9 cellular contexts compared by ENCODE assay signal in the genomic region with DNA sequence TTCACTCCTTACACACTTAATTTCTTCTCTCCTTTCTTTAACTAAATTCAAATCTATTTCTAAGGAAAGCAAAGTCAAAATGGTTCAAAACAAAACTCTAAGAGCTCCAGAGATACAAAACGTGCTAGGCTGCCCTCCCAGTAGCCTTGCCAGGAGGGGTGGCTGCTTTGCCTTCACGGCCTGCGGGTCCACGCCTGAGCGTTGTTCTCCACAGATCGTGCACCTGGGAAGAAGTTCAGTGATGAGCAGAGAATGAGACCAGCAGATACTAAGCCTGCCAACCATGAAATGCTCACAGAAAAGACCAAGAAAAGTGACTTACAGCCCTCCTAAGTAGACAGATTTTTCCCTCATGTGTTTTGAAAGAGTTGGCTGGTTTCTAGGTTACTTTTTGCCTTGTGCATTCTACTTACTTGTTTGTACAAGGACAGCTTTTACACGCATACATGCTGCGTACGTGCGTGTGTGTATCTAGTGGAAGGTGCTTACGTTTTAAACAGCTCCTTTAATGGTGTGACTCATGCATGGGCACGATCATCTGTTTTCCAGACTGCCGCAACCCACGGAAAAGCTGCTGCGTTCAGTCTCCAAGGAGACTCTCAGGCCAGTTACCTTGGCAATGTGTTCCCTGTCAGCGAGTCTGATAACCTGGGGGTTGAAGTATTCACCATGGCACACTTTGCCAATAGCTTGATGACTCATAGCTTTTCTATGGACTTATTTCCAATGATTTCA. TPM values are rescaled to one million over a fixed set of nuclear protein-coding genes. Genes with fewer than 3 reads are reported as not detected.
DNase-seq lines count a peak whose midpoint lies in the region; FAIRE-seq and TF ChIP-seq lines count a peak whose summit lies in the region.
"Had no signal": no experiment of that assay in that cellular context is flagged by ENCODE, and none has a peak within 500 bp of the region (broad histone marks: within the 10 kb centered on the region; RNA-seq: fewer than 3 reads in every experiment).

No MANE protein-coding gene starts in this region.

- no peak overlapping the region for H2BK15ac ChIP-seq in mesenchymal stem cell (ENCODE audit: low read depth, poor library complexity, severe bottlenecking)

- no peak for FAIRE-seq in H54 (lab: Jason Lieb, UNC)

- H3K9ac ChIP-seq in endocrine pancreas (ENCODE audit: control insufficient read depth, insufficient read depth, low read length) (peak overlapping the region; percentile 1), mesenchymal stem cell (ENCODE audit: low read length) (peak overlapping the region; percentile 79)

- H3K27me3 ChIP-seq in endocrine pancreas (ENCODE audit: control insufficient read depth, insufficient read depth, low read length): no peaks in the 10 kb centered on the region
- no peaks in the 10 kb centered on the region for H3K27me3 ChIP-seq in mesenchymal stem cell (ENCODE audit: control insufficient read depth in 1 of 2, insufficient read depth in 1 of 2, low read length in 2 of 2)
- no peaks in the 10 kb centered on the region for H3K27me3 ChIP-seq in brain microvascular endothelial cell (replicated peaks)

- H3K23ac ChIP-seq in mesenchymal stem cell (ENCODE audit: low read length in 2 of 2): no peak overlapping the region

- H2BK120ac ChIP-seq in mesenchymal stem cell (ENCODE audit: low read depth, low read length): no peak overlapping the region

- H3K27ac Mint-ChIP-seq in immature natural killer cell: no peak overlapping the region

- peak overlapping the region; percentile 2 for H3K4me3 ChIP-seq in endocrine pancreas (ENCODE audit: control insufficient read depth, insufficient read depth, low read length)
- peak overlapping the region in 1 of 2 experiments; percentile 69 for H3K4me3 ChIP-seq in mesenchymal stem cell (ENCODE audit: insufficient read depth in 1 of 2, low read depth in 1 of 2, low read length in 2 of 2)
- no peak overlapping the region for H3K4me3 ChIP-seq in brain microvascular endothelial cell (ENCODE audit: low read depth, low read length)

- peaks cover 2 to 10% (median 4%) of the 10 kb centered on the region in 3 donors for H3K27me3 Mint-ChIP-seq in immature natural killer cell (ENCODE audit: low read depth in 3 of 3)

- peak overlapping the region in 1 of 2 experiments; percentile 74 for H3K18ac ChIP-seq in mesenchymal stem cell (ENCODE audit: low read depth in 1 of 2, low read length in 2 of 2)

- peaks cover 4% of the 10 kb centered on the region for H3K36me3 ChIP-seq in endocrine pancreas (ENCODE audit: control insufficient read depth, insufficient read depth, low read length)
- no peaks in the 10 kb centered on the region for H3K36me3 ChIP-seq in mesenchymal stem cell (ENCODE audit: control insufficient read depth in 1 of 2, insufficient read depth in 2 of 2, low read depth in 1 of 2, low read length in 2 of 2)
- H3K36me3 ChIP-seq in brain microvascular endothelial cell (replicated peaks): no peaks in the 10 kb centered on the region

- no peak overlapping the region for H3K14ac ChIP-seq in mesenchymal stem cell (ENCODE audit: low read length in 2 of 2)

- H2BK5ac ChIP-seq in mesenchymal stem cell (ENCODE audit: low read depth, low read length, poor library complexity, severe bottlenecking): no peak overlapping the region

- H3K9me3 ChIP-seq in endocrine pancreas (ENCODE audit: control insufficient read depth, low read length) (no peaks in the 10 kb centered on the region), mesenchymal stem cell (ENCODE audit: control insufficient read depth, low read length) (no peaks in the 10 kb centered on the region)

- H3K4me3 Mint-ChIP-seq in immature natural killer cell: no peak overlapping the region

- DNase-seq in A172 (ENCODE audit: low spot score) (peak; percentile 10), M059J (ENCODE audit: low read depth) (peak; percentile 75), mesenchymal stem cell (peak; percentile 96), immature natural killer cell (no peak), brain microvascular endothelial cell (no peak), H54 (ENCODE audit: insufficient read length, low spot score) (no peak)
- no peak for DNase-seq in stimulated activated CD4-positive, alpha-beta T cell treated with anti-CD3 and anti-CD28 coated beads, Interleukin-2, amount 100 ng/mL, for 24 hours
- DNase-seq: MM.1S had no signal

- in situ Hi-C loops in brain microvascular endothelial cell (cut with HindIII; ENCODE audit: low pct_ligation_motif_present, low sequenced_read_pairs): no loop called here

- 72% methylated on average over 16 of the region's 16 CpGs for WGBS in mesenchymal stem cell

- H4K91ac ChIP-seq in mesenchymal stem cell (ENCODE audit: low read length): peak overlapping the region; percentile 67

- TF ChIP-seq CTCF in brain microvascular endothelial cell (IDR thresholded peaks at IDR 0.05; ENCODE audit: low read depth, low read length, missing control alignments): no peak

- no peak overlapping the region for H3K4me2 ChIP-seq in mesenchymal stem cell (ENCODE audit: low read length, poor library complexity, severe bottlenecking)

- H3K36me3 Mint-ChIP-seq in immature natural killer cell: no peaks in the 10 kb centered on the region

- H3K4me1 ChIP-seq in endocrine pancreas (ENCODE audit: control insufficient read depth, insufficient read depth, low read length): peaks cover 22% of the 10 kb centered on the region
- H3K4me1 ChIP-seq in mesenchymal stem cell (ENCODE audit: control insufficient read depth, insufficient read depth, low read depth, low read length): no peaks in the 10 kb centered on the region

- no peak overlapping the region for H4K8ac ChIP-seq in mesenchymal stem cell (ENCODE audit: low read length)

- no peaks in the 10 kb centered on the region for H3K9me3 Mint-ChIP-seq in immature natural killer cell

- no peak overlapping the region for H2AK5ac ChIP-seq in mesenchymal stem cell (ENCODE audit: low read length, severe bottlenecking)

- no peaks in the 10 kb centered on the region for H3K79me1 ChIP-seq in mesenchymal stem cell (replicated peaks; ENCODE audit: low read length, poor library complexity, severe bottlenecking)

- H2AFZ ChIP-seq in mesenchymal stem cell (ENCODE audit: low read depth, low read length): no peak overlapping the region

- H3K27ac ChIP-seq in mesenchymal stem cell (ENCODE audit: low read length, poor library complexity, severe bottlenecking) (no peak overlapping the region), brain microvascular endothelial cell (no peak overlapping the region)

- peak overlapping the region in 1 of 2 experiments; percentile 32 for H2BK12ac ChIP-seq in mesenchymal stem cell (ENCODE audit: low read length in 2 of 2)

- no peak for TF ChIP-seq POLR2A in H54 (IDR thresholded peaks at IDR 0.05; ENCODE audit: low read depth, low read length)

- H3K4ac ChIP-seq in mesenchymal stem cell (ENCODE audit: low read depth in 1 of 2, low read length in 2 of 2): peak overlapping the region in 1 of 2 experiments; percentile 49

- H3K4me1 Mint-ChIP-seq in immature natural killer cell: no peaks in the 10 kb centered on the region

RNA-seq across cellular contexts. Expression of a gene that starts 32.4 kb away (rescaled TPM):
- not detected in 2 replicates for total RNA-seq in A172 (2014; rRNA removed; shearing (Covaris generic))
- total RNA-seq in M059J (2014; rRNA removed; shearing (Covaris generic)): not detected in 2 replicates
- polyA plus RNA-seq in mesenchymal stem cell (2013, experiment 1 of 2): not detected
- not detected for polyA plus RNA-seq in mesenchymal stem cell (2013, experiment 2 of 2)
- not detected for polyA plus RNA-seq in immature natural killer cell

Comparison
In these comparisons a context has a peak if more than half of its experiments do, and no peak if none do; other contexts are left out.
1. DNase-seq: peak in A172 (single experiment), M059J (single experiment) and mesenchymal stem cell (single experiment); none in immature natural killer cell (0 of 3), stimulated activated CD4-positive, alpha-beta T cell treated with anti-CD3 and anti-CD28 coated beads, Interleukin-2, amount 100 ng/mL, for 24 hours (0 of 2), brain microvascular endothelial cell (single experiment) and H54 (single experiment).